11 cellular contexts compared by ENCODE assay signal in genomic region chr1:161532876-161533563, GRCh38. TPM values are rescaled to one million over a fixed set of nuclear protein-coding genes. Genes with fewer than 3 reads are reported as not detected.
DNase-seq lines count a peak whose midpoint lies in the region; TF ChIP-seq lines count a peak whose summit lies in the region.
"Not testable (repeated sequence)": the region's sequence is repeated elsewhere in the genome, so short reads cannot be mapped to it uniquely, and the experiment has no call there.
"Had no signal": no experiment of that assay in that cellular context is flagged by ENCODE, and none has a peak within 500 bp of the region (broad histone marks: within the 10 kb centered on the region; RNA-seq: fewer than 3 reads in every experiment).

No MANE protein-coding gene starts in this region.

- DNase-seq in GM23248: peak; percentile 27
- DNase-seq in NOMO-1 treated with dmso at 0.1 percent for 144 hours (lab: John Stamatoyannopoulos, UW; ENCODE audit: unreplicated experiment): peak; percentile 47
- DNase-seq in adipocyte (ENCODE audit: low read depth); right atrium auricular region (ENCODE audit: low spot score); mesothelial cell of epicardium (ENCODE audit: low spot score in 2 of 2, unreplicated experiment in 2 of 2): not testable (repeated sequence)
- DNase-seq in erythroblast (lab: John Stamatoyannopoulos, UW): peak; percentile 47 to 55

- H3K27ac ChIP-seq in GM23248: not testable (repeated sequence)
- H3K27ac ChIP-seq in right atrium auricular region (peak overlapping the region; percentile 52 to 58), skeletal muscle tissue (ENCODE audit: low read depth, low read length) (peak overlapping the region; percentile 66)

- TF ChIP-seq POLR2A in erythroblast (IDR thresholded peaks at IDR 0.05; ENCODE audit: low read length): not testable (repeated sequence)

- H3K79me2 ChIP-seq in GM23248 (ENCODE audit: insufficient read depth): not testable (repeated sequence)

- H3K4me3 Mint-ChIP-seq in mesothelial cell of epicardium: peak overlapping the region; percentile 58

- not testable (repeated sequence) for TF ChIP-seq CTCF in right atrium auricular region (IDR thresholded peaks at IDR 0.05); mesothelial cell of epicardium (IDR thresholded peaks at IDR 0.05; ENCODE audit: unreplicated experiment)

- H2AFZ ChIP-seq in GM23248: peak overlapping the region; percentile 62

- peaks cover 43% of the 10 kb centered on the region for H3K27me3 Mint-ChIP-seq in mesothelial cell of epicardium (ENCODE audit: low read depth)

- not testable (repeated sequence) for H3K4me1 ChIP-seq in GM23248 (ENCODE audit: insufficient read depth); skeletal muscle tissue (ENCODE audit: control insufficient read depth in 3 of 3, insufficient read depth in 3 of 3, low read length in 3 of 3)
- H3K4me1 ChIP-seq in adipocyte (ENCODE audit: control insufficient read depth, insufficient read depth, low read length) (peaks cover 18% of the 10 kb centered on the region), right atrium auricular region (peaks cover 0 to 17% of the 10 kb centered on the region in 2 donors)

- in situ Hi-C loops in GM23248 (cut with MboI): not testable (repeated sequence)

- peaks cover 14% of the 10 kb centered on the region for H3K4me1 Mint-ChIP-seq in mesothelial cell of epicardium

- not testable (repeated sequence) for H3K9ac ChIP-seq in GM23248; skeletal muscle tissue (ENCODE audit: low read depth in 1 of 3, low read length in 3 of 3)
- peak overlapping the region; percentile 63 for H3K9ac ChIP-seq in adipocyte (ENCODE audit: low read length)

- H3K9me3 Mint-ChIP-seq in mesothelial cell of epicardium: peaks cover 11% of the 10 kb centered on the region

- not testable (repeated sequence) for H3K27me3 ChIP-seq in GM23248 (replicated peaks; ENCODE audit: insufficient read depth); adipocyte (replicated peaks; ENCODE audit: control insufficient read depth, insufficient read depth, low read length); right atrium auricular region; skeletal muscle tissue (ENCODE audit: control insufficient read depth in 3 of 3, insufficient read depth in 3 of 3, low read length in 3 of 3)

- H3K36me3 Mint-ChIP-seq in mesothelial cell of epicardium: not testable (repeated sequence)

- WGBS in GM23248 (ENCODE audit: low coverage in 1 of 2, low lambda C conversion rate in 2 of 2, missing lambda C conversion rate in 2 of 2), 2 experiments: 12 to 13% methylated on average over 10 of the region's 10 CpGs

- H3F3A ChIP-seq in GM23248 (ENCODE audit: insufficient read depth): not testable (repeated sequence)

- H3K4me2 ChIP-seq in GM23248 (ENCODE audit: unreplicated experiment): peak overlapping the region; percentile 35

- peak overlapping the region; percentile 9 for H3K27ac Mint-ChIP-seq in mesothelial cell of epicardium

- H3K4me3 ChIP-seq in GM23248 (peak overlapping the region; percentile 6), adipocyte (ENCODE audit: low read length) (peak overlapping the region; percentile 59), right atrium auricular region (peak overlapping the region in 1 of 2 donors; percentile 16)
- H3K4me3 ChIP-seq in skeletal muscle tissue (ENCODE audit: low read length in 3 of 3): not testable (repeated sequence)

- H4K20me1 ChIP-seq in GM23248 (ENCODE audit: insufficient read depth): not testable (repeated sequence)

- H3K9me3 ChIP-seq in GM23248 (ENCODE audit: low read depth); adipocyte (ENCODE audit: control insufficient read depth, low read length); right atrium auricular region; skeletal muscle tissue (ENCODE audit: control insufficient read depth in 3 of 3, low read length in 3 of 3): not testable (repeated sequence)

- not testable (repeated sequence) for H3K36me3 ChIP-seq in GM23248 (ENCODE audit: low read depth); adipocyte (ENCODE audit: control insufficient read depth, insufficient read depth, low read length, severe bottlenecking); right atrium auricular region; skeletal muscle tissue (ENCODE audit: control insufficient read depth in 3 of 3, insufficient read depth in 3 of 3, low read length in 3 of 3)

- not testable (repeated sequence) for H3K9me2 ChIP-seq in GM23248 (ENCODE audit: insufficient read depth)

RNA-seq across cellular contexts. Expression of gene HSPA6, which starts 8.7 kb away (rescaled TPM):
- total RNA-seq in GM23248 (2014; rRNA removed; shearing (Covaris generic)): not detected in 2 replicates
- 0.13 and 0.23 TPM in 2 replicates for polyA plus RNA-seq in GM23248 (2016; fragmentation: Nextera tagmentation; extraction: Ambion mirVana)
- total RNA-seq in right atrium auricular region (1 to 10 TPM in 1 of 2 donors, under 1 TPM in 1; 0.48 to 1.3 TPM), mesothelial cell of epicardium (0.13 to 0.38 TPM (median 0.25 TPM) in 3 replicates), skeletal muscle tissue (0.52 TPM)

RNA-seq across cellular contexts. Expression of gene FCGR3A, which starts 16.6 kb away (rescaled TPM):
- not detected in 2 replicates for total RNA-seq in GM23248 (2014; rRNA removed; shearing (Covaris generic))
- not detected in 2 replicates for polyA plus RNA-seq in GM23248 (2016; fragmentation: Nextera tagmentation; extraction: Ambion mirVana)
- 10 to 100 TPM in 1 of 2 donors, 1 to 10 TPM in 1; 2.9 to 39.1 TPM for total RNA-seq in right atrium auricular region
- total RNA-seq in mesothelial cell of epicardium: not detected in 3 replicates
- 1.6 TPM for total RNA-seq in skeletal muscle tissue
- total RNA-seq: Daoy, fibroblast of villous mesenchyme, H4 had no signal
- polyA plus RNA-seq: keratinocyte had no signal

RNA-seq across cellular contexts. Expression of gene FCGR2A, which starts 27.8 kb away (rescaled TPM):
- total RNA-seq in GM23248 (2014; rRNA removed; shearing (Covaris generic)): not detected in 2 replicates
- polyA plus RNA-seq in GM23248 (2016; fragmentation: Nextera tagmentation; extraction: Ambion mirVana): not detected in 2 replicates
- total RNA-seq in right atrium auricular region (10 to 100 TPM in 1 of 2 donors, 1 to 10 TPM in 1; 9.5 to 45.7 TPM), mesothelial cell of epicardium (0.51 to 0.81 TPM (median 0.62 TPM) in 3 replicates), skeletal muscle tissue (12.0 TPM)
- total RNA-seq: Daoy had no signal
